ENCODE assay signal across 16 cellular contexts in the genomic region with DNA sequence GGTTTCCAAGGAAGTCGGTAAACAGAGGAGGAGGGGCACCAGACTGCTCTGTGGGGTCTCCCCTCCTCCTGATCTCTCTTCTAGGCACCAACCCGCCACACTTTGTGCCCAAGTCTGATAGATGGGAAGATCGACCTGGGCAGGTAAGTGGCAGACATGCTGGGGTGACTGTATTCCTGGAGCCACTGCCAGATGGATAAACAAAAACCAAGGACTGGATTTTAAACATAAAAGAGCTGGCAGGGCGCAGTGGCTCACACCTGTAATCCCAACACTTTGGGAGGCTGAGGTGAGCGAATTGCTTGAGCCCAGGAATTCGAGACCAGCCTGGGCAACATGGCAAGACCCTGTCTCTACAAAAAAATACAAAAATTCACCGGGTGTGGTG.
DNase-seq lines count a peak whose midpoint lies in the region; ATAC-seq and TF ChIP-seq lines count a peak whose summit lies in the region.
"Had no signal": no experiment of that assay in that cellular context is flagged by ENCODE, and none has a peak within 500 bp of the region (broad histone marks: within the 10 kb centered on the region; RNA-seq: fewer than 3 reads in every experiment).

No MANE protein-coding gene starts in this region.

- H2AFZ ChIP-seq in IMR-90 (replicated peaks; ENCODE audit: low read length, poor library complexity) (no peak overlapping the region), trophoblast cell (ENCODE audit: insufficient read depth, low read length, poor library complexity) (peak overlapping the region; percentile 0)
- H2AFZ ChIP-seq: hepatocyte had no signal

- peaks cover 28% of the 10 kb centered on the region for H3K4me1 Mint-ChIP-seq in activated T-helper 17 cell treated with anti-CD3 and anti-CD28 coated beads, Interleukin-2, amount 50 U/mL, for 72 hours
- H3K4me1 Mint-ChIP-seq in MCF 10A (ENCODE audit: insufficient read depth, unreplicated experiment) = peaks cover 60% of the 10 kb centered on the region

- H2AK5ac ChIP-seq in IMR-90 (ENCODE audit: low read depth, low read length) (peak overlapping the region; percentile 23; the same call in 1 of the 2 replicates), trophoblast cell (ENCODE audit: low read length) (no peak overlapping the region)

- no peak overlapping the region for H2BK15ac ChIP-seq in IMR-90 (ENCODE audit: low read depth, low read length)

- TF ChIP-seq CTCF in IMR-90 (conservative IDR thresholded peaks at IDR 0.05; ENCODE audit: low read depth, low read length) = no peak
- TF ChIP-seq CTCF in MCF 10A (IDR thresholded peaks at IDR 0.05; ENCODE audit: unreplicated experiment) = no peak

- peak; percentile 13 for DNase-seq in NCI-H146 treated with DMSO at 0.1 percent for 48 hours (lab: John Stamatoyannopoulos, UW; ENCODE audit: unreplicated experiment)
- no peak for DNase-seq in NCI-H146 (lab: John Stamatoyannopoulos, UW)
- no peak for DNase-seq in IMR-90
- DNase-seq in trophoblast cell = no peak
- DNase-seq in MCF 10A (ENCODE audit: unreplicated experiment) = no peak
- DNase-seq in activated naive CD4-positive, alpha-beta T cell treated with anti-CD3 and anti-CD28 coated beads, Interleukin-2, amount 50 U/mL, for 16 hours = no peak
- DNase-seq in central memory CD4-positive, alpha-beta T cell = no peak
- DNase-seq: activated CD4-positive, alpha-beta T cell treated with anti-CD3 and anti-CD28 coated beads for 1 hour; cerebellar nuclear complex had no signal

- H4K8ac ChIP-seq in IMR-90 (ENCODE audit: low read depth in 2 of 2, low read length in 2 of 2) = no peak overlapping the region
- H4K8ac ChIP-seq in trophoblast cell (ENCODE audit: low read depth, low read length) = no peak overlapping the region

- H3K79me1 ChIP-seq in IMR-90 (ENCODE audit: low read depth in 1 of 2, low read length in 2 of 2) = peaks cover 0 to 3% of the 10 kb centered on the region in 2 experiments; a peak in 1 of 4 replicates
- H3K79me1 ChIP-seq in trophoblast cell (ENCODE audit: low read length) = peaks cover 8% of the 10 kb centered on the region

- no peaks in the 10 kb centered on the region for H3K27me3 Mint-ChIP-seq in activated T-helper 17 cell treated with anti-CD3 and anti-CD28 coated beads, Interleukin-2, amount 50 U/mL, for 72 hours
- no peaks in the 10 kb centered on the region for H3K27me3 Mint-ChIP-seq in MCF 10A (ENCODE audit: insufficient read depth, unreplicated experiment)
- H3K27me3 Mint-ChIP-seq: progenitor cell of endocrine pancreas had no signal

- H3K36me3 ChIP-seq in IMR-90 (ENCODE audit: control insufficient read depth, insufficient read depth, low read length) = no peaks in the 10 kb centered on the region
- H3K36me3 ChIP-seq in trophoblast cell (ENCODE audit: control insufficient read depth in 1 of 2, insufficient read depth in 2 of 2, low read length in 2 of 2) = no peaks in the 10 kb centered on the region
- H3K36me3 ChIP-seq: suprapubic skin had no signal

- H3K27ac ChIP-seq in IMR-90 (ENCODE audit: insufficient read depth, low read length) = no peak overlapping the region
- H3K27ac ChIP-seq in trophoblast cell (ENCODE audit: low read depth, low read length) = no peak overlapping the region
- H3K27ac ChIP-seq: hepatocyte, SK-N-MC, suprapubic skin had no signal

- H3K18ac ChIP-seq in IMR-90 (ENCODE audit: low read depth, low read length) (no peak overlapping the region), trophoblast cell (ENCODE audit: low read length) (no peak overlapping the region)

- H3K4me3 Mint-ChIP-seq in activated T-helper 17 cell treated with anti-CD3 and anti-CD28 coated beads, Interleukin-2, amount 50 U/mL, for 72 hours = no peak overlapping the region
- H3K4me3 Mint-ChIP-seq in MCF 10A (ENCODE audit: unreplicated experiment) = no peak overlapping the region

- no peak for TF ChIP-seq RAD21 in IMR-90 (IDR thresholded peaks at IDR 0.05; ENCODE audit: low read length)

- no peak overlapping the region for H3K14ac ChIP-seq in IMR-90 (replicated peaks; ENCODE audit: low read depth, low read length)
- no peak overlapping the region for H3K14ac ChIP-seq in trophoblast cell (ENCODE audit: low read length)

- no peak overlapping the region for H2BK20ac ChIP-seq in IMR-90 (ENCODE audit: low read depth, low read length)

- dilution Hi-C loops in IMR-90 (cut with HindIII; ENCODE audit: low sequenced_read_pairs, unreplicated experiment) = no loop called here

- no peaks in the 10 kb centered on the region for H3K9me3 Mint-ChIP-seq in activated T-helper 17 cell treated with anti-CD3 and anti-CD28 coated beads, Interleukin-2, amount 50 U/mL, for 72 hours
- H3K9me3 Mint-ChIP-seq in MCF 10A (ENCODE audit: unreplicated experiment) = no peaks in the 10 kb centered on the region
- H3K9me3 Mint-ChIP-seq: naive thymus-derived CD4-positive, alpha-beta T cell had no signal

- H4K12ac ChIP-seq in trophoblast cell (ENCODE audit: low read depth, low read length) = no peak overlapping the region

- POLR2A ChIA-PET in IMR-90 (lab: Charles Lee; ENCODE audit: unreplicated experiment) (no interaction called here), MCF 10A (lab: Yijun Ruan, JAX) (interaction anchor here (0.7 kb wide), 2 partner anchors 52 to 527 kb away, joined by 3 read pairs; no protein-coding TSS in a partner anchor)

- peaks cover 7% of the 10 kb centered on the region for H3K9me1 ChIP-seq in IMR-90 (ENCODE audit: insufficient read depth, low read length)

- H2BK120ac ChIP-seq in IMR-90 (ENCODE audit: low read depth, low read length) = peak overlapping the region; percentile 26; the same call in 1 of the 2 replicates
- no peak overlapping the region for H2BK120ac ChIP-seq in trophoblast cell (ENCODE audit: insufficient read depth, low read length, poor library complexity)

- H4K20me1 ChIP-seq in IMR-90 (ENCODE audit: insufficient read depth, low read length) = peaks cover 9% of the 10 kb centered on the region; the same call in 1 of the 2 replicates

- H3K9ac ChIP-seq in IMR-90 (ENCODE audit: low read depth, low read length) (no peak overlapping the region), trophoblast cell (ENCODE audit: low read length) (no peak overlapping the region)

- no peak for TF ChIP-seq POLR2A in IMR-90 (IDR thresholded peaks at IDR 0.05; ENCODE audit: low read depth, low read length)

- H4K91ac ChIP-seq in IMR-90 (ENCODE audit: insufficient read depth, low read depth, low read length) = no peak overlapping the region
- no peak overlapping the region for H4K91ac ChIP-seq in trophoblast cell (ENCODE audit: low read depth, low read length)

- H3K9me3 ChIP-seq in IMR-90 (ENCODE audit: control insufficient read depth, insufficient read depth, low read length) = no peaks in the 10 kb centered on the region
- peaks cover 2% of the 10 kb centered on the region for H3K9me3 ChIP-seq in trophoblast cell (ENCODE audit: insufficient read depth, low read depth, low read length)
- H3K9me3 ChIP-seq: suprapubic skin had no signal

- H3K4ac ChIP-seq in IMR-90 (ENCODE audit: low read depth, low read length) (no peak overlapping the region), trophoblast cell (ENCODE audit: low read depth, low read length) (no peak overlapping the region)

- H2BK5ac ChIP-seq in IMR-90 (ENCODE audit: low read depth, low read length, poor library complexity, severe bottlenecking) (no peak overlapping the region), trophoblast cell (ENCODE audit: low read depth, low read length, poor library complexity) (no peak overlapping the region)

- no peak overlapping the region for H2AK9ac ChIP-seq in IMR-90 (replicated peaks; ENCODE audit: low read depth, low read length, poor library complexity)

- H3K56ac ChIP-seq in IMR-90 (ENCODE audit: extremely low read depth, insufficient read depth, low read length) = no peak overlapping the region

- CTCF ChIA-PET in IMR-90 (lab: Yijun Ruan, JAX) = interaction anchor here (0.6 kb wide), 1 partner anchor 984 kb away, joined by 6 read pairs; no protein-coding TSS in a partner anchor
- CTCF ChIA-PET in MCF 10A (lab: Yijun Ruan, JAX) = interaction anchor here (0.7 kb wide), 2 partner anchors 24 to 583 kb away, joined by 3 to 4 read pairs; no protein-coding TSS in a partner anchor

- in situ Hi-C loops in IMR-90 (cut with MboI; ENCODE audit: low sequenced_read_pairs) = loop anchor here (5.0 to 25.0 kb wide), 2 partner anchors 586 to 891 kb away; no protein-coding TSS in a partner anchor

- no peaks in the 10 kb centered on the region for H3K36me3 Mint-ChIP-seq in activated T-helper 17 cell treated with anti-CD3 and anti-CD28 coated beads, Interleukin-2, amount 50 U/mL, for 72 hours (ENCODE audit: low read depth)
- H3K36me3 Mint-ChIP-seq in MCF 10A (ENCODE audit: insufficient read depth, unreplicated experiment) = no peaks in the 10 kb centered on the region

- H3K27me3 ChIP-seq in IMR-90 (ENCODE audit: control insufficient read depth, insufficient read depth, low read length) = peaks cover 14% of the 10 kb centered on the region; the same call in 1 of the 2 replicates
- H3K27me3 ChIP-seq in trophoblast cell (ENCODE audit: insufficient read depth, low read length) = no peaks in the 10 kb centered on the region
- H3K27me3 ChIP-seq: hepatocyte, suprapubic skin had no signal

- H3K4me2 ChIP-seq in IMR-90 (ENCODE audit: low read depth, low read length) (no peak overlapping the region), trophoblast cell (ENCODE audit: low read length) (no peak overlapping the region)
- H3K4me2 ChIP-seq: hepatocyte, smooth muscle cell had no signal

- ATAC-seq in IMR-90 (ENCODE audit: low read depth) = no peak
- no peak for ATAC-seq in activated T-helper 17 cell treated with anti-CD3 and anti-CD28 coated beads, Interleukin-2, amount 50 U/mL, for 72 hours (replicated peaks)

- H3K4me3 ChIP-seq in IMR-90 (ENCODE audit: insufficient read depth, low read depth, low read length) = no peak overlapping the region
- no peak overlapping the region for H3K4me3 ChIP-seq in trophoblast cell (ENCODE audit: low read depth, low read length)
- H3K4me3 ChIP-seq: hepatocyte, SK-N-MC, smooth muscle cell, suprapubic skin had no signal

- H3K23ac ChIP-seq in IMR-90 (ENCODE audit: low read depth, low read length) (no peak overlapping the region), trophoblast cell (ENCODE audit: low read length) (no peak overlapping the region)

- intact Hi-C loops in IMR-90 (cut with micrococcal nuclease) = loop anchor here (2.0 kb wide), 1 partner anchor 586 kb away; no protein-coding TSS in a partner anchor
- intact Hi-C loops in MCF 10A (cut with micrococcal nuclease) = no loop called here

- no peaks in the 10 kb centered on the region for H3K79me2 ChIP-seq in trophoblast cell (ENCODE audit: control insufficient read depth, insufficient read depth, low read length, poor library complexity)
- H3K79me2 ChIP-seq: hepatocyte had no signal

- no TSS peak for BruUV-seq in IMR-90 (replicated peaks; lab: Mats Ljungman, UMichigan)
- BruUV-seq in MCF 10A (replicated peaks; lab: Mats Ljungman, UMichigan) = no TSS peak

- H3K4me1 ChIP-seq in IMR-90 (ENCODE audit: control insufficient read depth, insufficient read depth, low read length) (peaks cover 20% of the 10 kb centered on the region), trophoblast cell (ENCODE audit: control insufficient read depth in 1 of 2, insufficient read depth in 2 of 2, low read length in 2 of 2) (peaks cover 34 to 43% of the 10 kb centered on the region in 2 experiments)

- peak overlapping the region; percentile 74 for H3K27ac Mint-ChIP-seq in activated T-helper 17 cell treated with anti-CD3 and anti-CD28 coated beads, Interleukin-2, amount 50 U/mL, for 72 hours
- no peak overlapping the region for H3K27ac Mint-ChIP-seq in MCF 10A (ENCODE audit: low read depth, unreplicated experiment)

- 93% methylated on average over 3 of the region's 7 CpGs; no CpG with 5 or more reads in 1 of the 2 experiments for WGBS in IMR-90 (ENCODE audit: extremely low coverage in 2 of 2, insufficient read length in 1 of 2), 2 experiments
- WGBS in trophoblast cell (ENCODE audit: extremely low coverage, insufficient coverage, insufficient read length) = no CpG with 5 or more reads among the region's 7 CpGs

- H2BK12ac ChIP-seq in trophoblast cell (ENCODE audit: low read length) = no peak overlapping the region

- no peak overlapping the region for H4K5ac ChIP-seq in IMR-90 (ENCODE audit: low read depth, low read length)
